ENCODE assay signal across 18 cellular contexts in genomic region chr15:75223688-75224087, GRCh38. TPM values are rescaled to one million over a fixed set of nuclear protein-coding genes. Genes with fewer than 3 reads are reported as not detected.
DNase-seq lines count a peak whose midpoint lies in the region; ATAC-seq and TF ChIP-seq lines count a peak whose summit lies in the region.
"Had no signal": no experiment of that assay in that cellular context is flagged by ENCODE, and none has a peak within 500 bp of the region (broad histone marks: within the 10 kb centered on the region; RNA-seq: fewer than 3 reads in every experiment).

No MANE protein-coding gene starts in this region.

- H3K27me3 Mint-ChIP-seq in stimulated activated naive CD8-positive, alpha-beta T cell treated with anti-CD3 and anti-CD28 coated beads, Interleukin-15, amount 100 ng/mL, for 72 hours: no peaks in the 10 kb centered on the region

- intact Hi-C loops in ascending aorta (cut with DNase I): loop anchor here (10.0 kb wide), 1 partner anchor 81 kb away; no protein-coding TSS in a partner anchor

- H3K4me3 Mint-ChIP-seq in stimulated activated naive CD8-positive, alpha-beta T cell treated with anti-CD3 and anti-CD28 coated beads, Interleukin-15, amount 100 ng/mL, for 72 hours: no peak overlapping the region
- H3K4me3 Mint-ChIP-seq in stimulated activated effector memory CD8-positive, alpha-beta T cell treated with anti-CD3 and anti-CD28 coated beads, Interleukin-12 subunit alpha, Interleukin-12 subunit beta, amount 100 ng/mL, for 72 hours: no peak overlapping the region
- H3K4me3 Mint-ChIP-seq: CD14-positive monocyte; CD4-positive, alpha-beta memory T cell; CD8-positive, alpha-beta memory T cell had no signal

- no peaks in the 10 kb centered on the region for H3K27me3 ChIP-seq in ascending aorta
- H3K27me3 ChIP-seq: BE2C, BLaER1 had no signal

- H3K9me3 ChIP-seq in ascending aorta: no peaks in the 10 kb centered on the region
- H3K9me3 ChIP-seq: BE2C, BLaER1 had no signal

- peaks cover 0 to 5% of the 10 kb centered on the region in 2 donors for H3K36me3 ChIP-seq in ascending aorta
- H3K36me3 ChIP-seq: BE2C, BLaER1 had no signal

- H3K36me3 Mint-ChIP-seq in stimulated activated effector memory CD8-positive, alpha-beta T cell treated with anti-CD3 and anti-CD28 coated beads, Interleukin-12 subunit alpha, Interleukin-12 subunit beta, amount 100 ng/mL, for 72 hours: no peaks in the 10 kb centered on the region
- H3K36me3 Mint-ChIP-seq: CD4-positive, alpha-beta memory T cell; CD4-positive, CD25-positive, alpha-beta regulatory T cell; CD8-positive, alpha-beta memory T cell had no signal

- no peaks in the 10 kb centered on the region for H3K4me1 ChIP-seq in ascending aorta
- H3K4me1 ChIP-seq: BE2C, BLaER1 had no signal

- H3K4me3 ChIP-seq in ascending aorta: no peak overlapping the region
- H3K4me3 ChIP-seq: BLaER1 had no signal

- no peak for TF ChIP-seq CTCF in ascending aorta (IDR thresholded peaks at IDR 0.05)

- ATAC-seq in stimulated activated naive CD8-positive, alpha-beta T cell treated with anti-CD3 and anti-CD28 coated beads, Interleukin-15, amount 100 ng/mL, for 72 hours: peak; percentile 18
- no peak for ATAC-seq in stimulated activated naive CD8-positive, alpha-beta T cell treated with anti-CD3 and anti-CD28 coated beads, Interleukin-15, Interleukin-2, amounts not matched to agents 100 U/mL and 50 U/mL, for 24 hours
- no peak for ATAC-seq in stimulated activated effector memory CD8-positive, alpha-beta T cell treated with anti-CD3 and anti-CD28 coated beads, Interleukin-12 subunit alpha, Interleukin-12 subunit beta, amount 100 ng/mL, for 72 hours

- H3K27ac Mint-ChIP-seq in stimulated activated naive CD8-positive, alpha-beta T cell treated with anti-CD3 and anti-CD28 coated beads, Interleukin-15, amount 100 ng/mL, for 72 hours: no peak overlapping the region
- H3K27ac Mint-ChIP-seq in stimulated activated effector memory CD8-positive, alpha-beta T cell treated with anti-CD3 and anti-CD28 coated beads, Interleukin-12 subunit alpha, Interleukin-12 subunit beta, amount 100 ng/mL, for 72 hours: peak overlapping the region; percentile 84
- H3K27ac Mint-ChIP-seq: CD4-positive, alpha-beta memory T cell; CD8-positive, alpha-beta memory T cell had no signal

- DNase-seq in stimulated activated naive CD8-positive, alpha-beta T cell treated with anti-CD3 and anti-CD28 coated beads, Interleukin-15, amount 100 ng/mL, for 72 hours: no peak
- no peak for DNase-seq in stimulated activated naive CD8-positive, alpha-beta T cell treated with anti-CD3 and anti-CD28 coated beads, Interleukin-15, Interleukin-2, amounts not matched to agents 100 U/mL and 50 U/mL, for 24 hours
- no peak for DNase-seq in stimulated activated effector memory CD8-positive, alpha-beta T cell treated with anti-CD3 and anti-CD28 coated beads, Interleukin-12 subunit alpha, Interleukin-12 subunit beta, amount 100 ng/mL, for 72 hours (ENCODE audit: low spot score in 2 of 2)
- DNase-seq in LoVo (ENCODE audit: low spot score) (no peak), ascending aorta (ENCODE audit: low spot score in 2 of 2) (no peak)
- DNase-seq: 8988T; ACHN; BE2C; C1 segment of cervical spinal cord; CD4-positive, alpha-beta memory T cell; CD4-positive, CD25-positive, alpha-beta regulatory T cell; CD8-positive, alpha-beta memory T cell; COR-L47; DMS79 treated with DMSO at 0.1 percent for 48 hours; GF-D8 had no signal

- no peak overlapping the region for H3K27ac ChIP-seq in ascending aorta
- H3K27ac ChIP-seq: BLaER1 had no signal

- no peaks in the 10 kb centered on the region for H3K4me1 Mint-ChIP-seq in stimulated activated naive CD8-positive, alpha-beta T cell treated with anti-CD3 and anti-CD28 coated beads, Interleukin-15, amount 100 ng/mL, for 72 hours
- no peaks in the 10 kb centered on the region for H3K4me1 Mint-ChIP-seq in stimulated activated effector memory CD8-positive, alpha-beta T cell treated with anti-CD3 and anti-CD28 coated beads, Interleukin-12 subunit alpha, Interleukin-12 subunit beta, amount 100 ng/mL, for 72 hours
- H3K4me1 Mint-ChIP-seq: CD4-positive, alpha-beta memory T cell; CD4-positive, CD25-positive, alpha-beta regulatory T cell; CD8-positive, alpha-beta memory T cell had no signal

- H3K9me3 Mint-ChIP-seq in stimulated activated naive CD8-positive, alpha-beta T cell treated with anti-CD3 and anti-CD28 coated beads, Interleukin-15, amount 100 ng/mL, for 72 hours: no peaks in the 10 kb centered on the region
- H3K9me3 Mint-ChIP-seq in stimulated activated effector memory CD8-positive, alpha-beta T cell treated with anti-CD3 and anti-CD28 coated beads, Interleukin-12 subunit alpha, Interleukin-12 subunit beta, amount 100 ng/mL, for 72 hours: no peaks in the 10 kb centered on the region
- H3K9me3 Mint-ChIP-seq: CD4-positive, alpha-beta memory T cell; CD4-positive, CD25-positive, alpha-beta regulatory T cell had no signal

RNA-seq across cellular contexts. Expression of gene C15orf39, which starts 22.0 kb away (rescaled TPM):
- total RNA-seq in ascending aorta: 30.8 TPM

RNA-seq across cellular contexts. Expression of gene GOLGA6C, which starts 34.4 kb away (rescaled TPM):
- not detected for total RNA-seq in ascending aorta
- total RNA-seq: A673; CD4-positive, alpha-beta memory T cell; CD4-positive, CD25-positive, alpha-beta regulatory T cell; CD8-positive, alpha-beta memory T cell had no signal

RNA-seq across cellular contexts. Expression of gene GOLGA6D, which starts 58.9 kb away (rescaled TPM):
- not detected for total RNA-seq in ascending aorta
- total RNA-seq: A673; CD4-positive, alpha-beta memory T cell; CD4-positive, CD25-positive, alpha-beta regulatory T cell; CD8-positive, alpha-beta memory T cell had no signal
